In genomic region chr6:162230147-162230752, GRCh38 we compare ENCODE assay signal across 20 cellular contexts.
"Had no signal": no experiment of that assay in that cellular context is flagged by ENCODE, and none has a peak within 500 bp of the region (broad histone marks: within the 10 kb centered on the region; RNA-seq: fewer than 3 reads in every experiment).

No MANE protein-coding gene starts in this region.

- H3K4me1 ChIP-seq: foreskin keratinocyte, left lung, lower lobe of right lung, psoas muscle, stomach had no signal

- H3K27ac ChIP-seq: coronary artery, esophagus muscularis mucosa, foreskin keratinocyte, left lung, lower lobe of right lung, ovary, psoas muscle, stomach, thyroid gland had no signal

- H3K27me3 ChIP-seq: esophagus muscularis mucosa, foreskin keratinocyte, left lung, ovary, stomach, thyroid gland had no signal

- DNase-seq: dermis blood vessel endothelial cell; effector memory CD4-positive, alpha-beta T cell; foreskin keratinocyte; glutamatergic neuron; left lung; lower lobe of right lung; natural killer cell; occipital lobe; ovary; posterior cingulate gyrus; psoas muscle; stimulated activated CD4-positive, alpha-beta T cell treated with anti-CD3 and anti-CD28 coated beads, Interleukin-2, amount 100 ng/mL, for 24 hours; stimulated activated CD4-positive, alpha-beta T cell treated with anti-CD3 and anti-CD28 coated beads, Interleukin-4, amount 100 ng/mL, for 24 hours; stimulated activated naive CD4-positive, alpha-beta T cell treated with Interleukin-2 at 50 U/mL for 16 hours; stomach had no signal

- ATAC-seq: foreskin keratinocyte; left lung; lower lobe of right lung; natural killer cell; sciatic nerve; stimulated activated effector memory CD8-positive, alpha-beta T cell treated with anti-CD3 and anti-CD28 coated beads, Interleukin-12 subunit alpha, Interleukin-12 subunit beta, amount 100 ng/mL, for 72 hours had no signal

- H3K36me3 ChIP-seq: esophagus muscularis mucosa, left lung, lower lobe of right lung, ovary, stomach, thyroid gland had no signal

- H3K9me3 ChIP-seq: esophagus muscularis mucosa, left lung, lower lobe of right lung, ovary, psoas muscle, stomach, thyroid gland had no signal

- H3K4me3 ChIP-seq: coronary artery, esophagus muscularis mucosa, left lung, lower lobe of right lung, ovary, psoas muscle, stomach, thyroid gland had no signal
